In the genomic region with DNA sequence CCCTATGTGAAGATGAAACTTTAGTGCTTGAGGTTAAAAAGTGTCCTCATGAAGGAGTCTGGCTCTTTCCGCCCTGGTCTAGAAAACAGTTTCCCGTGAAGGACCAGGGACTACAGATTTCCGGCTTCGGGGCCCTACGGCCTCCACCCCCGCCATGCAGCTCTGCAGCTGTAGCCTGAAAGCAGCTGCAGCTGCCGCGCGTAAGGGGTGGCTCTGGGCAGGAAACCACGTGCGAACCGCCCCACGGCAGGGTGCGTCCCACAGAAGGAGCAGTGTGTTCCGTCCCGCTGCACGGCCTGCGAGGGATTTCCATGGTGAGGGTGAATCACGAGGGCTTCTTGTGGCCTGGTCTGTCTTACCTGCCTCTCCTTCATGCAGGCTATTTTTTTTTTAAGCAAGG, we compare ENCODE assay signal across 9 cellular contexts.
A peak's percentile ranks its signal among the peaks of the same experiment; 100 is the strongest.
DNase-seq lines count a peak whose midpoint lies in the region; ATAC-seq and TF ChIP-seq lines count a peak whose summit lies in the region.
"Had no signal": no experiment of that assay in that cellular context is flagged by ENCODE, and none has a peak within 500 bp of the region (broad histone marks: within the 10 kb centered on the region; RNA-seq: fewer than 3 reads in every experiment).

No MANE protein-coding gene starts in this region.

- no peak for TF ChIP-seq CTCF in heart left ventricle (IDR thresholded peaks at IDR 0.05)

- H3K9me3 Mint-ChIP-seq in activated CD4-positive, alpha-beta T cell treated with anti-CD3 and anti-CD28 coated beads, Interleukin-2, amount 10 ng/mL, durations not matched to agents 24 days and 14 days, result no peaks in the 10 kb centered on the region

- 57 to 68% (median 59%) methylated on average over 12 to 19 of the region's 19 CpGs for WGBS in heart left ventricle, 4 donors

- H3K9me3 ChIP-seq in heart left ventricle, result peaks cover 0 to 3% (median 0%) of the 10 kb centered on the region in 12 donors

- H3K4me3 Mint-ChIP-seq in activated CD4-positive, alpha-beta T cell treated with anti-CD3 and anti-CD28 coated beads, Interleukin-2, amount 10 ng/mL, durations not matched to agents 24 days and 14 days, result no peak overlapping the region
- H3K4me3 Mint-ChIP-seq: activated naive CD8-positive, alpha-beta T cell had no signal

- intact Hi-C loops in activated CD4-positive, alpha-beta T cell treated with anti-CD3 and anti-CD28 coated beads, Interleukin-2, amount 10 ng/mL, durations not matched to agents 24 days and 14 days (cut with micrococcal nuclease), result no loop called here
- intact Hi-C loops in heart left ventricle (cut with DNase I), result no loop called here

- H3K27me3 Mint-ChIP-seq in activated CD4-positive, alpha-beta T cell treated with anti-CD3 and anti-CD28 coated beads, Interleukin-2, amount 10 ng/mL, durations not matched to agents 24 days and 14 days, result no peaks in the 10 kb centered on the region
- H3K27me3 Mint-ChIP-seq: activated naive CD8-positive, alpha-beta T cell had no signal

- H3K4me3 ChIP-seq in heart left ventricle, result no peak overlapping the region

- no peak overlapping the region for H3K27ac ChIP-seq in heart left ventricle

- no peak for TF ChIP-seq POLR2A in heart left ventricle (IDR thresholded peaks at IDR 0.05)

- peaks cover 0 to 3% (median 0%) of the 10 kb centered on the region in 12 donors for H3K4me1 ChIP-seq in heart left ventricle

- H3K27me3 ChIP-seq in heart left ventricle, result no peaks in the 10 kb centered on the region

- no peaks in the 10 kb centered on the region for H3K36me3 Mint-ChIP-seq in activated CD4-positive, alpha-beta T cell treated with anti-CD3 and anti-CD28 coated beads, Interleukin-2, amount 10 ng/mL, durations not matched to agents 24 days and 14 days (ENCODE audit: low read depth)
- H3K36me3 Mint-ChIP-seq: activated naive CD8-positive, alpha-beta T cell had no signal

- H3K4me1 Mint-ChIP-seq in activated CD4-positive, alpha-beta T cell treated with anti-CD3 and anti-CD28 coated beads, Interleukin-2, amount 10 ng/mL, durations not matched to agents 24 days and 14 days, result no peaks in the 10 kb centered on the region

- no peak overlapping the region for H3K27ac Mint-ChIP-seq in activated CD4-positive, alpha-beta T cell treated with anti-CD3 and anti-CD28 coated beads, Interleukin-2, amount 10 ng/mL, durations not matched to agents 24 days and 14 days
- H3K27ac Mint-ChIP-seq: activated naive CD8-positive, alpha-beta T cell had no signal

- peak; percentile 82 for DNase-seq in activated CD4-positive, alpha-beta T cell treated with anti-CD3 and anti-CD28 coated beads, Interleukin-2, amount 10 ng/mL, durations not matched to agents 24 days and 14 days
- peak; percentile 28 to 79 (median 62) for DNase-seq in heart left ventricle
- DNase-seq in stimulated activated CD8-positive, alpha-beta memory T cell treated with anti-CD3 and anti-CD28 coated beads, Interleukin-2, amount 100 ng/mL, for 1 hour (ENCODE audit: low read depth in 2 of 2), result peak; percentile 22 to 32
- DNase-seq in OCI-M2 (lab: John Stamatoyannopoulos, UW; ENCODE audit: unreplicated experiment), result no peak
- DNase-seq in GM19240 (ENCODE audit: insufficient read length, low spot score), result no peak
- no peak for DNase-seq in NCI-H1048 (lab: John Stamatoyannopoulos, UW)
- no peak for DNase-seq in NCI-H526 (lab: John Stamatoyannopoulos, UW)

- ATAC-seq in GM21576 (IDR thresholded peaks at IDR 0.05; ENCODE audit: unreplicated experiment) (peak; percentile 86), heart left ventricle (peak; percentile 38 to 89 (median 63))

- H3K36me3 ChIP-seq in heart left ventricle, result no peaks in the 10 kb centered on the region

Comparison
In these comparisons a context has a peak if more than half of its experiments do, and no peak if none do; other contexts are left out.
1. DNase-seq: peak in activated CD4-positive, alpha-beta T cell treated with anti-CD3 and anti-CD28 coated beads, Interleukin-2, amount 10 ng/mL, durations not matched to agents 24 days and 14 days (single experiment), heart left ventricle (5 of 5) and stimulated activated CD8-positive, alpha-beta memory T cell treated with anti-CD3 and anti-CD28 coated beads, Interleukin-2, amount 100 ng/mL, for 1 hour (2 of 2); none in OCI-M2 (single experiment), GM19240 (single experiment), NCI-H1048 (single experiment) and NCI-H526 (0 of 2).